Comparison of ENCODE assay signal across 20 cellular contexts in the genomic region with DNA sequence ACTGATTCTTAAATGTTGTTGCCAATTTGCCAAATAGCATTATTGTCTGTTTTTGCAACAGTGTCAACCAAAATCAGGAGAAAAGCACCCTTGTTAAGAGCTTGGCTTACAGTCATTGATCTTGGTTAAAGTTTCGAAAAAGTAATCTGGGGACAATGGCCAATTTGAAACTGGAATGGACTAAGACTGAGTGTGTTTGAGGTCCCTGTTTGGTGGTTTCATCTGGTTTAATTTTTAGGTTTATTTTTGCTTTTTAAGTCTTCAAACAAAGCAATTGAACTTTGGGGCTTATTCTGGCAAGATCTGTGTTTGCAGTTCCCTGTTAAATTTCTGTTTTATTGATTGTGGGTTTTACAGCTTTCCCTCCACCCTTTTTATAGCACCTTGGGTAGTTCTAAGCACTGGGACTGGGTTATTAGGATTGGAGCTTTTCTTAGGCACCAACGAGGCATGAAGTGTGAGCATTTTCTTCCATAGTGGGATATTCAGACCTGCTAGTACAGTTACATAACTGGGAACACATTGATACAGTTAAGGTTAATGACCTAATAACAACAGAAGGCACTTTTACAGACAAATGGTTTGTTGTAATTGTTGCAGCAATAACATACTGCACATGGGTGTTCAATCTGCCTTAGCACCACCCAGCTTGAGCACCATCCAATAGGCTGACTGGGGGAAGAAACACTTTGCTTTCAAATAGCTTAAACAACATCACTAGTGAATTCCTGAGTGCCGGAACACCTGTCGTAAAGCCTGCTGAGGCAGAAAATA. TPM values are rescaled to one million over a fixed set of nuclear protein-coding genes. Genes with fewer than 3 reads are reported as not detected.
DNase-seq lines count a peak whose midpoint lies in the region; ATAC-seq, FAIRE-seq and TF ChIP-seq lines count a peak whose summit lies in the region.
"Had no signal": no experiment of that assay in that cellular context is flagged by ENCODE, and none has a peak within 500 bp of the region (broad histone marks: within the 10 kb centered on the region; RNA-seq: fewer than 3 reads in every experiment).

No MANE protein-coding gene starts in this region.

- TF ChIP-seq CTCF in AG10803 (conservative IDR thresholded peaks at IDR 0.05; ENCODE audit: low read length), result no peak
- no peak for TF ChIP-seq CTCF in type B pancreatic cell (conservative IDR thresholded peaks at IDR 0.05)

- H4K8ac ChIP-seq in mesenchymal stem cell (ENCODE audit: low read length), result no peak overlapping the region

- peaks cover 9% of the 10 kb centered on the region for H3K4me1 ChIP-seq in mesenchymal stem cell (ENCODE audit: control insufficient read depth, insufficient read depth, low read depth, low read length)

- H3K9me3 ChIP-seq in mesenchymal stem cell (ENCODE audit: control insufficient read depth, low read length), result no peaks in the 10 kb centered on the region
- H3K9me3 ChIP-seq: adrenal gland, suprapubic skin had no signal

- no peak overlapping the region for H3K4me2 ChIP-seq in mesenchymal stem cell (ENCODE audit: low read length, poor library complexity, severe bottlenecking)

- H3K27me3 ChIP-seq in mesenchymal stem cell (ENCODE audit: control insufficient read depth in 1 of 2, insufficient read depth in 1 of 2, low read length in 2 of 2), result no peaks in the 10 kb centered on the region
- H3K27me3 ChIP-seq: adrenal gland, heart right ventricle, suprapubic skin had no signal

- no peak overlapping the region for H3K18ac ChIP-seq in mesenchymal stem cell (ENCODE audit: low read depth in 1 of 2, low read length in 2 of 2)

- no peaks in the 10 kb centered on the region for H3K27me3 Mint-ChIP-seq in type B pancreatic cell

- H3K4me1 Mint-ChIP-seq in type B pancreatic cell (ENCODE audit: unreplicated experiment), result peaks cover 27% of the 10 kb centered on the region

- H2BK15ac ChIP-seq in mesenchymal stem cell (ENCODE audit: low read depth, poor library complexity, severe bottlenecking), result no peak overlapping the region

- H4K91ac ChIP-seq in mesenchymal stem cell (ENCODE audit: low read length), result no peak overlapping the region

- H3K9me3 Mint-ChIP-seq in type B pancreatic cell, result peaks cover 12% of the 10 kb centered on the region

- H3K27ac Mint-ChIP-seq in type B pancreatic cell, result no peak overlapping the region
- H3K27ac Mint-ChIP-seq: activated CD8-positive, alpha-beta memory T cell treated with anti-CD3 and anti-CD28 coated beads, Interleukin-2, amount 10 ng/mL, durations not matched to agents 7 days and 5 days had no signal

- no peaks in the 10 kb centered on the region for H3K79me1 ChIP-seq in mesenchymal stem cell (replicated peaks; ENCODE audit: low read length, poor library complexity, severe bottlenecking)

- no peak overlapping the region for H2BK5ac ChIP-seq in mesenchymal stem cell (ENCODE audit: low read depth, low read length, poor library complexity, severe bottlenecking)

- no peaks in the 10 kb centered on the region for H3K36me3 Mint-ChIP-seq in type B pancreatic cell

- H2AK5ac ChIP-seq in mesenchymal stem cell (ENCODE audit: low read length, severe bottlenecking), result peak overlapping the region; percentile 65

- no peaks in the 10 kb centered on the region for H3K36me3 ChIP-seq in mesenchymal stem cell (ENCODE audit: control insufficient read depth in 1 of 2, insufficient read depth in 2 of 2, low read depth in 1 of 2, low read length in 2 of 2)
- H3K36me3 ChIP-seq: adrenal gland, heart right ventricle, suprapubic skin had no signal

- no peak overlapping the region for H3K4me3 Mint-ChIP-seq in type B pancreatic cell
- H3K4me3 Mint-ChIP-seq: activated CD8-positive, alpha-beta memory T cell treated with anti-CD3 and anti-CD28 coated beads, Interleukin-2, amount 10 ng/mL, durations not matched to agents 7 days and 5 days had no signal

- 86% methylated on average over 3 of the region's 4 CpGs for WGBS in mesenchymal stem cell

- H2AFZ ChIP-seq in mesenchymal stem cell (ENCODE audit: low read depth, low read length), result no peak overlapping the region

- H3K4ac ChIP-seq in mesenchymal stem cell (ENCODE audit: low read depth in 1 of 2, low read length in 2 of 2), result no peak overlapping the region

- ATAC-seq in GM19023 (IDR thresholded peaks at IDR 0.05; ENCODE audit: unreplicated experiment) (no peak), GM18909 (IDR thresholded peaks at IDR 0.05; ENCODE audit: poor library complexity, unreplicated experiment) (no peak)
- ATAC-seq: activated CD8-positive, alpha-beta memory T cell treated with anti-CD3 and anti-CD28 coated beads, Interleukin-2, amount 10 ng/mL, durations not matched to agents 7 days and 5 days had no signal

- no peak overlapping the region for H3K27ac ChIP-seq in mesenchymal stem cell (ENCODE audit: low read length, poor library complexity, severe bottlenecking)
- H3K27ac ChIP-seq: heart right ventricle, suprapubic skin had no signal

- FAIRE-seq in colon (lab: Jason Lieb, UNC), result peak; percentile 41

- no peak overlapping the region for H3K14ac ChIP-seq in mesenchymal stem cell (ENCODE audit: low read length in 2 of 2)

- H2BK12ac ChIP-seq in mesenchymal stem cell (ENCODE audit: low read length in 2 of 2), result no peak overlapping the region

- H3K9ac ChIP-seq in mesenchymal stem cell (ENCODE audit: low read length), result no peak overlapping the region

- DNase-seq in AG10803 (ENCODE audit: low read depth), result peak; percentile 25
- DNase-seq in HuH-7 (ENCODE audit: low spot score), result peak; percentile 47
- DNase-seq in mesenchymal stem cell, result no peak
- DNase-seq in type B pancreatic cell (ENCODE audit: extremely low spot score, unreplicated experiment), result no peak
- DNase-seq in SKM-1 (lab: John Stamatoyannopoulos, UW; ENCODE audit: unreplicated experiment), result no peak
- DNase-seq: activated CD8-positive, alpha-beta memory T cell treated with anti-CD3 and anti-CD28 coated beads, Interleukin-2, amount 10 ng/mL, durations not matched to agents 7 days and 5 days; central memory CD4-positive, alpha-beta T cell; effector CD8-positive, alpha-beta T cell; heart right ventricle; islet precursor cell; NCI-H1092; NCI-H345; SHP77 treated with DMSO at 0.1 percent for 48 hours; stimulated activated CD4-positive, alpha-beta T cell treated with anti-CD3 and anti-CD28 coated beads, Interleukin-4, amount 100 ng/mL, for 4 hours; stimulated activated CD8-positive, alpha-beta memory T cell treated with anti-CD3 and anti-CD28 coated beads, Interleukin-4, amount 100 ng/mL, for 48 hours had no signal

- no peak overlapping the region for H2BK120ac ChIP-seq in mesenchymal stem cell (ENCODE audit: low read depth, low read length)

- no peak overlapping the region for H3K23ac ChIP-seq in mesenchymal stem cell (ENCODE audit: low read length in 2 of 2)

- H3K4me3 ChIP-seq in AG10803 (ENCODE audit: low read length) (no peak overlapping the region), mesenchymal stem cell (ENCODE audit: insufficient read depth in 1 of 2, low read depth in 1 of 2, low read length in 2 of 2) (no peak overlapping the region)
- H3K4me3 ChIP-seq: adrenal gland, heart right ventricle, suprapubic skin had no signal

RNA-seq across cellular contexts. Expression of a gene that starts 40.6 kb away (rescaled TPM):
- 0.69 TPM for polyA plus RNA-seq in mesenchymal stem cell (2013, experiment 1 of 2)
- polyA plus RNA-seq in mesenchymal stem cell (2013, experiment 2 of 2), result 0.66 TPM
- 2.0 and 3.2 TPM in 2 replicates for total RNA-seq in type B pancreatic cell (ENCODE audit: low replicate concordance)

Comparison
In these comparisons a context has a peak if more than half of its experiments do, and no peak if none do; other contexts are left out.
1. DNase-seq: peak in AG10803 (single experiment) and HuH-7 (single experiment); none in mesenchymal stem cell (single experiment), type B pancreatic cell (single experiment) and SKM-1 (single experiment).